ENCODE assay signal across 1 cellular context in the genomic region with DNA sequence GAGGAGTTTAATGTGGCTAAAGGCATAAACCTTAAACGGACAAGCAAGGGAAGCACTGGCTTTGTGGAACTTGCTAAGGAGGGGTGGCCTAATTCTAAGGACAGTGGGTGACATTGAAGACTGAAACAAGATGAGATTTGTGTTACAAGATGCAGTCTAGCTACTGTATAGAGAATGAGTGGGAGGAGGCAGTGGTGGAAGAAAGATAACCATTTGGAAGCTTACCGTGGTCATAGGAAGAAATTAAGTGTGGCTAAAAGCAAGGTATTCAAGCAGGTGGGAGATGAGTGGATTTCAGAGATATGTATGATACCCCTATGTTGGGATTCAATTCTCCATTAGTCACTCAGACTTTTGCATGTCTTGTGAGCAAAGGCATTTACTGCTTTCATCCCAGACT.
TF ChIP-seq lines count a peak whose summit lies in the region.

No MANE protein-coding gene starts in this region.

TF ChIP-seq in SK-N-SH, 30 proteins besides CTCF, POLR2A, EP300 and RAD21 (continued from another document):
- no peak for TF ChIP-seq TCF12 (IDR thresholded peaks at IDR 0.05)
- TF ChIP-seq, protein P1, sequence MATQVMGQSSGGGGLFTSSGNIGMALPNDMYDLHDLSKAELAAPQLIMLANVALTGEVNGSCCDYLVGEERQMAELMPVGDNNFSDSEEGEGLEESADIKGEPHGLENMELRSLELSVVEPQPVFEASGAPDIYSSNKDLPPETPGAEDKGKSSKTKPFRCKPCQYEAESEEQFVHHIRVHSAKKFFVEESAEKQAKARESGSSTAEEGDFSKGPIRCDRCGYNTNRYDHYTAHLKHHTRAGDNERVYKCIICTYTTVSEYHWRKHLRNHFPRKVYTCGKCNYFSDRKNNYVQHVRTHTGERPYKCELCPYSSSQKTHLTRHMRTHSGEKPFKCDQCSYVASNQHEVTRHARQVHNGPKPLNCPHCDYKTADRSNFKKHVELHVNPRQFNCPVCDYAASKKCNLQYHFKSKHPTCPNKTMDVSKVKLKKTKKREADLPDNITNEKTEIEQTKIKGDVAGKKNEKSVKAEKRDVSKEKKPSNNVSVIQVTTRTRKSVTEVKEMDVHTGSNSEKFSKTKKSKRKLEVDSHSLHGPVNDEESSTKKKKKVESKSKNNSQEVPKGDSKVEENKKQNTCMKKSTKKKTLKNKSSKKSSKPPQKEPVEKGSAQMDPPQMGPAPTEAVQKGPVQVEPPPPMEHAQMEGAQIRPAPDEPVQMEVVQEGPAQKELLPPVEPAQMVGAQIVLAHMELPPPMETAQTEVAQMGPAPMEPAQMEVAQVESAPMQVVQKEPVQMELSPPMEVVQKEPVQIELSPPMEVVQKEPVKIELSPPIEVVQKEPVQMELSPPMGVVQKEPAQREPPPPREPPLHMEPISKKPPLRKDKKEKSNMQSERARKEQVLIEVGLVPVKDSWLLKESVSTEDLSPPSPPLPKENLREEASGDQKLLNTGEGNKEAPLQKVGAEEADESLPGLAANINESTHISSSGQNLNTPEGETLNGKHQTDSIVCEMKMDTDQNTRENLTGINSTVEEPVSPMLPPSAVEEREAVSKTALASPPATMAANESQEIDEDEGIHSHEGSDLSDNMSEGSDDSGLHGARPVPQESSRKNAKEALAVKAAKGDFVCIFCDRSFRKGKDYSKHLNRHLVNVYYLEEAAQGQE (IDR thresholded peaks at IDR 0.05; ENCODE audit: low read depth, low read length), result no peak
- TF ChIP-seq, protein P2, sequence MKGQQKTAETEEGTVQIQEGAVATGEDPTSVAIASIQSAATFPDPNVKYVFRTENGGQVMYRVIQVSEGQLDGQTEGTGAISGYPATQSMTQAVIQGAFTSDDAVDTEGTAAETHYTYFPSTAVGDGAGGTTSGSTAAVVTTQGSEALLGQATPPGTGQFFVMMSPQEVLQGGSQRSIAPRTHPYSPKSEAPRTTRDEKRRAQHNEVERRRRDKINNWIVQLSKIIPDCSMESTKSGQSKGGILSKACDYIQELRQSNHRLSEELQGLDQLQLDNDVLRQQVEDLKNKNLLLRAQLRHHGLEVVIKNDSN (IDR thresholded peaks at IDR 0.05; ENCODE audit: borderline replicate concordance, low read depth), result no peak
- TF ChIP-seq RFX5 (IDR thresholded peaks at IDR 0.05; ENCODE audit: low read length), result no peak
- TF ChIP-seq YY1 (IDR thresholded peaks at IDR 0.05; ENCODE audit: low read depth), result no peak
